Comparison of ENCODE assay signal across 15 cellular contexts in genomic region chr20:33309631-33310030, GRCh38.
"Had no signal": no experiment of that assay in that cellular context is flagged by ENCODE, and none has a peak within 500 bp of the region (broad histone marks: within the 10 kb centered on the region; RNA-seq: fewer than 3 reads in every experiment).

No MANE protein-coding gene starts in this region.

- H3K4me3 Mint-ChIP-seq: activated CD4-positive, alpha-beta T cell treated with anti-CD3 and anti-CD28 coated beads for 36 hours; activated naive CD8-positive, alpha-beta T cell; dendritic cell treated with granulocyte-macrophage colony-stimulating factor and Interleukin-4, amounts not matched to agents 40 ng/mL and 50 ng/mL, for 4 days; nephron progenitor cell; WTC11 had no signal

- H3K4me1 Mint-ChIP-seq: activated CD4-positive, alpha-beta T cell treated with anti-CD3 and anti-CD28 coated beads for 36 hours; WTC11 had no signal

- H3K36me3 Mint-ChIP-seq: activated naive CD8-positive, alpha-beta T cell; WTC11 had no signal

- H3K27ac Mint-ChIP-seq: activated CD4-positive, alpha-beta T cell treated with anti-CD3 and anti-CD28 coated beads for 36 hours; activated naive CD8-positive, alpha-beta T cell; dendritic cell treated with granulocyte-macrophage colony-stimulating factor and Interleukin-4, amounts not matched to agents 40 ng/mL and 50 ng/mL, for 4 days; nephron progenitor cell; WTC11 had no signal

- H3K9me3 Mint-ChIP-seq: dendritic cell treated with granulocyte-macrophage colony-stimulating factor and Interleukin-4, amounts not matched to agents 40 ng/mL and 50 ng/mL, for 4 days; nephron progenitor cell had no signal

- DNase-seq: activated CD4-positive, alpha-beta T cell treated with anti-CD3 and anti-CD28 coated beads for 36 hours; activated CD4-positive, alpha-beta T cell treated with anti-CD3 and anti-CD28 coated beads, Interleukin-2, amount 50 U/mL, for 48 hours; activated gamma-delta T cell treated with Interleukin-2 at 50 U/mL for 16 hours; effector memory CD4-positive, alpha-beta T cell; left ventricle myocardium superior; nephron progenitor cell; occipital lobe; retina; stimulated activated CD4-positive, alpha-beta T cell treated with anti-CD3 and anti-CD28 coated beads, Interleukin-1b, Interleukin-23, amount 100 ng/mL, for 48 hours; stimulated activated CD8-positive, alpha-beta memory T cell treated with anti-CD3 and anti-CD28 coated beads, Interleukin-4, amount 100 ng/mL, for 48 hours; stimulated activated naive CD4-positive, alpha-beta T cell treated with Interleukin-2 at 50 U/mL for 16 hours; thyroid gland had no signal

- ATAC-seq: activated CD4-positive, alpha-beta T cell treated with anti-CD3 and anti-CD28 coated beads for 36 hours; left ventricle myocardium superior; WTC11 had no signal
